17 cellular contexts compared by ENCODE assay signal in genomic region chr10:121683803-121684202, GRCh38.
"Had no signal": no experiment of that assay in that cellular context is flagged by ENCODE, and none has a peak within 500 bp of the region (broad histone marks: within the 10 kb centered on the region; RNA-seq: fewer than 3 reads in every experiment).

No MANE protein-coding gene starts in this region.

- H3K4me3 Mint-ChIP-seq: central memory CD8-positive, alpha-beta T cell; dendritic cell treated with granulocyte-macrophage colony-stimulating factor and Interleukin-4, amounts not matched to agents 40 ng/mL and 50 ng/mL, for 4 days; naive thymus-derived CD8-positive, alpha-beta T cell; stimulated activated naive CD8-positive, alpha-beta T cell treated with anti-CD3 and anti-CD28 coated beads, Interleukin-15, amount 100 ng/mL, for 72 hours had no signal

- ATAC-seq: activated CD4-positive, CD25-positive, alpha-beta regulatory T cell treated with anti-CD3 and anti-CD28 coated beads, Interleukin-2, amount 50 U/mL, for 24 hours; activated naive CD4-positive, alpha-beta T cell treated with anti-CD3 and anti-CD28 coated beads, Interleukin-2, amount 50 U/mL, for 72 hours; left lobe of liver; mucosa of descending colon; naive thymus-derived CD8-positive, alpha-beta T cell; stimulated activated naive CD8-positive, alpha-beta T cell treated with anti-CD3 and anti-CD28 coated beads, Interleukin-15, amount 100 ng/mL, for 72 hours had no signal

- H3K4me1 Mint-ChIP-seq: central memory CD8-positive, alpha-beta T cell; naive thymus-derived CD8-positive, alpha-beta T cell; stimulated activated naive CD8-positive, alpha-beta T cell treated with anti-CD3 and anti-CD28 coated beads, Interleukin-15, amount 100 ng/mL, for 72 hours had no signal

- H3K4me3 ChIP-seq: body of pancreas, mucosa of descending colon, testis had no signal

- H3K4me1 ChIP-seq: body of pancreas had no signal

- H3K27ac ChIP-seq: body of pancreas, testis had no signal

- DNase-seq: activated CD4-positive, alpha-beta T cell treated with anti-CD3 and anti-CD28 coated beads, Interleukin-2, amount 50 U/mL, for 4 hours; activated effector memory CD4-positive, alpha-beta T cell treated with Interleukin-2 at 50 U/mL for 16 hours; activated T-cell treated with anti-CD3 and anti-CD28 coated beads, Interleukin-2, amount 50 U/mL, for 1 hour; amniotic stem cell; body of pancreas; mucosa of descending colon; naive thymus-derived CD8-positive, alpha-beta T cell; stimulated activated CD4-positive, alpha-beta T cell treated with anti-CD3 and anti-CD28 coated beads, Interleukin-2, amount 100 ng/mL, for 48 hours; stimulated activated CD8-positive, alpha-beta memory T cell treated with anti-CD3 and anti-CD28 coated beads, Interleukin-4, amount 100 ng/mL, for 48 hours; stimulated activated naive CD8-positive, alpha-beta T cell treated with anti-CD3 and anti-CD28 coated beads, Interleukin-15, amount 100 ng/mL, for 72 hours; T-helper 2 cell; testis had no signal

- H3K9me3 ChIP-seq: body of pancreas, mucosa of descending colon, testis had no signal

- H3K27ac Mint-ChIP-seq: activated naive CD4-positive, alpha-beta T cell treated with anti-CD3 and anti-CD28 coated beads, Interleukin-2, amount 50 U/mL, for 72 hours; dendritic cell treated with granulocyte-macrophage colony-stimulating factor and Interleukin-4, amounts not matched to agents 40 ng/mL and 50 ng/mL, for 4 days; naive thymus-derived CD8-positive, alpha-beta T cell; stimulated activated naive CD8-positive, alpha-beta T cell treated with anti-CD3 and anti-CD28 coated beads, Interleukin-15, amount 100 ng/mL, for 72 hours had no signal

- H3K36me3 Mint-ChIP-seq: activated naive CD4-positive, alpha-beta T cell treated with anti-CD3 and anti-CD28 coated beads, Interleukin-2, amount 50 U/mL, for 72 hours; naive thymus-derived CD8-positive, alpha-beta T cell had no signal

- H3K9me3 Mint-ChIP-seq: activated naive CD4-positive, alpha-beta T cell treated with anti-CD3 and anti-CD28 coated beads, Interleukin-2, amount 50 U/mL, for 72 hours; central memory CD8-positive, alpha-beta T cell; dendritic cell treated with granulocyte-macrophage colony-stimulating factor and Interleukin-4, amounts not matched to agents 40 ng/mL and 50 ng/mL, for 4 days; stimulated activated naive CD8-positive, alpha-beta T cell treated with anti-CD3 and anti-CD28 coated beads, Interleukin-15, amount 100 ng/mL, for 72 hours had no signal

- H3K27me3 ChIP-seq: body of pancreas, testis had no signal
